8 cellular contexts compared by ENCODE assay signal in the genomic region with DNA sequence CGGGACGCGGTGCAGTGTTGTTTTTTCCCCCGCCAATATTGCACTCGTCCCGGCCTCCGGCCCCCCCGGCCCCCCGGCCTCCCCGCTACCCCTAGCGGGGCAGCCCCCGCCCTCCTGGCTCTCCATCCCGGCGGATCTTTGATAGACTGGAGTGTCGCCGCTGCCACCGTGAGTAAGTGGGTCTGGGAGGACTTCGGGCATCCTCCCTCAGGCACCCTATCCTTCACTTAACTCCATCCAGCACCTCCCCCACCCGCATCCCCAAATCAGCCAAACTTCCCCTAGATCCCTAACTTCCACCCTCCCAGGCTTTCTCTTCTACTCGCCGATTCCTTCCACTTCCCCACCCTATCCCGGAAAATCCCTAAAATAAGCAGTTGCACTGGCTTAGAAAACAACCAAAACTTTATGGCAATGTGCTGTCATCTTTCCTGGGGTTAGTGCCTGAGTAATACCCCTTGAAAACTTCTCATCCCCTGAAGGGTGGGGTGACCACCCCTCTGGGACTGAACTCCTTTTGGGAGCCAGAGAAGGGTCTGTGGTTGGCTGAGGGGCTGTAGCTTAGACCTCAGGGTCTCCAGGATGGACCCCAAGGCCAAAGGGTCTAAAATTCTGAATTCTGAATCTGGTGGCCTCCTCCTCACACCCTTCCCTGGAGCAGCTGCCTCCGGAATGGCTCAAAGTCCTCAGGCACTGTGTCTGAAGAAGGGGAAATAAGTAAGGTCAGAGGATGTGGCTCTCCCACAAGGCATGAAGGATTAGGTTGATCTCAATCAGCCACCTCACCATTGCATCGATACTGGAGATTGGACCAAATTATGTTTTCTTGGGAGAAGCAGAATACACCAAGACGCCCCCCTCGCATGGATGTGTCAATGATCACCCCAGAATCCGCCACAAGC. TPM values are rescaled to one million over a fixed set of nuclear protein-coding genes. Genes with fewer than 3 reads are reported as not detected.
A peak's percentile ranks its signal among the peaks of the same experiment; 100 is the strongest.
DNase-seq lines count a peak whose midpoint lies in the region; ATAC-seq and TF ChIP-seq lines count a peak whose summit lies in the region.

No MANE protein-coding gene starts in this region.

- peak overlapping the region; percentile 91 for H3K4me2 ChIP-seq in PC-3 (ENCODE audit: low read length)

- DNase-seq in Calu3 (no peak), PC-3 (no peak), endothelial cell (ENCODE audit: low spot score) (no peak), osteocyte (ENCODE audit: extremely low spot score, unreplicated experiment) (no peak), superior temporal gyrus (ENCODE audit: extremely low spot score) (no peak)
- DNase-seq in NK-92 treated with Interleukin-12 subunit alpha and Interleukin-12 subunit beta, amount 100 ng/mL, for 24 hours (lab: John Stamatoyannopoulos, UW): no peak

- H3F3A ChIP-seq in PC-3 (ENCODE audit: low read length, unreplicated experiment): no peaks in the 10 kb centered on the region

- BruUV-seq in Calu3 (replicated peaks; lab: Mats Ljungman, UMichigan): TSS peak; percentile 75
- BruUV-seq in PC-3 (replicated peaks; lab: Mats Ljungman, UMichigan): TSS peak; percentile 52

- H3K9ac ChIP-seq in PC-3 (ENCODE audit: low read length): peak overlapping the region; percentile 55

- H2AFZ ChIP-seq in PC-3 (ENCODE audit: low read length): no peak overlapping the region

- peaks cover 4% of the 10 kb centered on the region; the same call in 1 of the 2 replicates for H3K36me3 ChIP-seq in PC-3 (ENCODE audit: low read depth, low read length)

- H3K4me1 Mint-ChIP-seq in Calu3 (ENCODE audit: low read depth, unreplicated experiment): peaks cover 26% of the 10 kb centered on the region
- H3K4me1 Mint-ChIP-seq in endothelial cell (ENCODE audit: unreplicated experiment): peaks cover 23% of the 10 kb centered on the region
- H3K4me1 Mint-ChIP-seq in osteocyte (ENCODE audit: unreplicated experiment): peaks cover 28% of the 10 kb centered on the region

- no peak for ATAC-seq in PC-3
- no peak for ATAC-seq in esophagus mucosa
- ATAC-seq in GM19035 (IDR thresholded peaks at IDR 0.05; ENCODE audit: unreplicated experiment): no peak

- H3K79me2 ChIP-seq in PC-3 (ENCODE audit: low read length): peaks cover 4% of the 10 kb centered on the region; the same call in 1 of the 2 replicates

- H3K27me3 ChIP-seq in PC-3 (ENCODE audit: low read length): no peaks in the 10 kb centered on the region

- H4K20me1 ChIP-seq in PC-3 (ENCODE audit: low read length): no peaks in the 10 kb centered on the region

- H3K36me3 Mint-ChIP-seq in Calu3 (ENCODE audit: insufficient read depth, unreplicated experiment) (peaks cover 38% of the 10 kb centered on the region), endothelial cell (ENCODE audit: low read depth, unreplicated experiment) (peaks cover 28% of the 10 kb centered on the region), osteocyte (ENCODE audit: unreplicated experiment) (peaks cover 3% of the 10 kb centered on the region)

- H3K4me1 ChIP-seq in PC-3 (ENCODE audit: insufficient read depth, low read length): peaks cover 27% of the 10 kb centered on the region

- no peaks in the 10 kb centered on the region for H3K9me3 ChIP-seq in PC-3 (ENCODE audit: low read length)

- no peaks in the 10 kb centered on the region for H3K9me2 ChIP-seq in PC-3 (replicated peaks; ENCODE audit: low read length)

- TF ChIP-seq CTCF in Calu3 (IDR thresholded peaks at IDR 0.05; ENCODE audit: unreplicated experiment): no peak
- no peak for TF ChIP-seq CTCF in PC-3 (conservative IDR thresholded peaks at IDR 0.05; ENCODE audit: low read depth, low read length)
- TF ChIP-seq CTCF in endothelial cell (IDR thresholded peaks at IDR 0.05; ENCODE audit: unreplicated experiment): no peak
- no peak for TF ChIP-seq CTCF in osteocyte (IDR thresholded peaks at IDR 0.05)

- peak overlapping the region; percentile 79 for H3K4me3 Mint-ChIP-seq in Calu3 (ENCODE audit: low read depth, unreplicated experiment)
- H3K4me3 Mint-ChIP-seq in endothelial cell (ENCODE audit: unreplicated experiment): peak overlapping the region; percentile 90
- H3K4me3 Mint-ChIP-seq in osteocyte (ENCODE audit: unreplicated experiment): peak overlapping the region; percentile 85

- no peak overlapping the region for H3K27ac ChIP-seq in PC-3 (ENCODE audit: low read length)

- intact Hi-C loops in Calu3 (cut with micrococcal nuclease; ENCODE audit: unreplicated experiment): no loop called here
- intact Hi-C loops in PC-3 (cut with micrococcal nuclease): no loop called here

- H3K4me3 ChIP-seq in PC-3 (ENCODE audit: low read length): peak overlapping the region; percentile 70

- CTCF ChIA-PET in Calu3 (lab: Charles Lee) (interaction anchor here (0.6 to 2.6 kb wide), 4 partner anchors 8 to 21 kb away, joined by 3 to 20 read pairs (median 7); partner anchors contain the start of gene TRIM46), PC-3 (lab: Charles Lee) (interaction anchor here (2.7 kb wide), 1 partner anchor 22 kb away, joined by 25 read pairs; the partner anchor contains the start of gene KRTCAP2)

- no peaks in the 10 kb centered on the region for H3K9me3 Mint-ChIP-seq in Calu3 (ENCODE audit: low read depth, unreplicated experiment)
- no peaks in the 10 kb centered on the region for H3K9me3 Mint-ChIP-seq in endothelial cell (ENCODE audit: unreplicated experiment)
- no peaks in the 10 kb centered on the region for H3K9me3 Mint-ChIP-seq in osteocyte (ENCODE audit: unreplicated experiment)

- peaks cover 45% of the 10 kb centered on the region for H3K27me3 Mint-ChIP-seq in Calu3 (ENCODE audit: unreplicated experiment)
- peaks cover 35% of the 10 kb centered on the region for H3K27me3 Mint-ChIP-seq in endothelial cell (ENCODE audit: unreplicated experiment)
- H3K27me3 Mint-ChIP-seq in osteocyte (ENCODE audit: unreplicated experiment): no peaks in the 10 kb centered on the region

- POLR2A ChIA-PET in PC-3 (lab: Charles Lee; ENCODE audit: unreplicated experiment): interaction anchor here (0.6 to 2.1 kb wide), 3 partner anchors 13 to 193 kb away, joined by 4 to 8 read pairs (median 7); partner anchors contain the start of genes KRTCAP2, MTX1 and ZBTB7B

- peak overlapping the region; percentile 76 for H3K27ac Mint-ChIP-seq in Calu3 (ENCODE audit: unreplicated experiment)
- peak overlapping the region; percentile 91 for H3K27ac Mint-ChIP-seq in endothelial cell (ENCODE audit: unreplicated experiment)
- H3K27ac Mint-ChIP-seq in osteocyte (ENCODE audit: unreplicated experiment): peak overlapping the region; percentile 92

RNA-seq across cellular contexts. Expression of gene THBS3, which starts 12.2 kb away (rescaled TPM):
- total RNA-seq in Calu3 (2022) (36.8 and 41.9 TPM in 2 replicates), PC-3 (2014; rRNA removed) (12.0 and 13.0 TPM in 2 replicates), endothelial cell (ENCODE audit: unreplicated experiment) (35.5 TPM), osteocyte (55.4 and 57.2 TPM in 2 replicates), esophagus mucosa (14.5 TPM)

RNA-seq across cellular contexts. Expression of gene MTX1, which starts 13.0 kb away (rescaled TPM):
- 58.9 and 60.0 TPM in 2 replicates for total RNA-seq in Calu3 (2022)
- total RNA-seq in PC-3 (2014; rRNA removed): 141 and 152 TPM in 2 replicates
- total RNA-seq in endothelial cell (ENCODE audit: unreplicated experiment): 38.8 TPM
- 31.9 and 33.2 TPM in 2 replicates for total RNA-seq in osteocyte
- total RNA-seq in esophagus mucosa: 36.5 TPM

RNA-seq across cellular contexts. Expression of gene TRIM46, which starts 21.8 kb away (rescaled TPM):
- total RNA-seq in Calu3 (2022): 1.1 and 1.8 TPM in 2 replicates
- total RNA-seq in PC-3 (2014; rRNA removed): 4.1 and 5.4 TPM in 2 replicates
- 8.5 TPM for total RNA-seq in endothelial cell (ENCODE audit: unreplicated experiment)
- 6.1 and 7.7 TPM in 2 replicates for total RNA-seq in osteocyte
- 0.12 TPM for total RNA-seq in esophagus mucosa

RNA-seq across cellular contexts. Expression of gene KRTCAP2, which starts 22.3 kb away (rescaled TPM):
- total RNA-seq in Calu3 (2022): 236 TPM in 2 replicates
- 241 and 257 TPM in 2 replicates for total RNA-seq in PC-3 (2014; rRNA removed)
- 173 TPM for total RNA-seq in endothelial cell (ENCODE audit: unreplicated experiment)
- 190 and 201 TPM in 2 replicates for total RNA-seq in osteocyte
- total RNA-seq in esophagus mucosa: 111 TPM

RNA-seq across cellular contexts. Expression of gene DPM3, which starts 55.1 kb away (rescaled TPM):
- total RNA-seq in Calu3 (2022) (38.7 and 41.1 TPM in 2 replicates), PC-3 (2014; rRNA removed) (53.6 and 74.3 TPM in 2 replicates), endothelial cell (ENCODE audit: unreplicated experiment) (39.2 TPM), osteocyte (61.3 and 64.4 TPM in 2 replicates), esophagus mucosa (62.4 TPM)
